ENCODE assay signal across 21 cellular contexts in genomic region chr7:95585426-95585789, GRCh38.
"Had no signal": no experiment of that assay in that cellular context is flagged by ENCODE, and none has a peak within 500 bp of the region (broad histone marks: within the 10 kb centered on the region; RNA-seq: fewer than 3 reads in every experiment).

No MANE protein-coding gene starts in this region.

- ATAC-seq: activated CD4-positive, CD25-positive, alpha-beta regulatory T cell treated with anti-CD3 and anti-CD28 coated beads, Interleukin-2, amount 50 U/mL, for 24 hours; naive thymus-derived CD4-positive, alpha-beta T cell; stimulated activated naive CD8-positive, alpha-beta T cell treated with anti-CD3 and anti-CD28 coated beads, Interleukin-15, Interleukin-2, amounts not matched to agents 100 U/mL and 50 U/mL, for 24 hours; T-helper 17 cell had no signal

- H3K27ac Mint-ChIP-seq: activated naive CD8-positive, alpha-beta T cell; naive thymus-derived CD4-positive, alpha-beta T cell; T-helper 17 cell had no signal

- H3K27me3 ChIP-seq: brain microvascular endothelial cell, ovary, right atrium auricular region had no signal

- H3K27ac ChIP-seq: brain microvascular endothelial cell, ovary, thoracic aorta, WERI-Rb-1 had no signal

- H3K4me3 ChIP-seq: right atrium auricular region, thoracic aorta had no signal

- H3K4me3 Mint-ChIP-seq: activated naive CD8-positive, alpha-beta T cell; naive thymus-derived CD4-positive, alpha-beta T cell; T-helper 17 cell had no signal

- DNase-seq: activated CD4-positive, alpha-beta T cell treated with anti-CD3 and anti-CD28 coated beads for 48 hours; activated CD4-positive, alpha-beta T cell treated with anti-CD3 and anti-CD28 coated beads, Interleukin-2, amount 50 U/mL, for 48 hours; activated CD8-positive, alpha-beta memory T cell treated with anti-CD3 and anti-CD28 coated beads for 24 hours; activated effector memory CD4-positive, alpha-beta T cell treated with Interleukin-2 at 50 U/mL for 16 hours; activated naive CD4-positive, alpha-beta T cell treated with Interleukin-2 at 50 U/mL for 16 hours; amniotic stem cell; brain microvascular endothelial cell; cortex of kidney; foreskin fibroblast; midbrain; naive thymus-derived CD4-positive, alpha-beta T cell; ovary; stimulated activated CD4-positive, alpha-beta T cell treated with anti-CD3 and anti-CD28 coated beads, Interleukin-4, amount 100 ng/mL, for 1 hour; stimulated activated naive CD8-positive, alpha-beta T cell treated with anti-CD3 and anti-CD28 coated beads, Interleukin-15, Interleukin-2, amounts not matched to agents 100 U/mL and 50 U/mL, for 24 hours; T-helper 17 cell; T1000; WERI-Rb-1 had no signal

- H3K9me3 ChIP-seq: ovary, right atrium auricular region, thoracic aorta had no signal

- H3K36me3 Mint-ChIP-seq: activated naive CD8-positive, alpha-beta T cell; naive thymus-derived CD4-positive, alpha-beta T cell had no signal

- H3K36me3 ChIP-seq: brain microvascular endothelial cell, ovary, WERI-Rb-1 had no signal

- H3K4me1 Mint-ChIP-seq: naive thymus-derived CD4-positive, alpha-beta T cell; T-helper 17 cell had no signal
